In genomic region chr2:74528600-74529356, GRCh38 we compare ENCODE assay signal across 1 cellular context.
TF ChIP-seq lines count a peak whose summit lies in the region.

No MANE protein-coding gene starts in this region.

TF ChIP-seq in HepG2, 621 proteins besides CTCF, POLR2A, EP300 and RAD21 (continued from another document and continues in another):
- TF ChIP-seq, protein P1, sequence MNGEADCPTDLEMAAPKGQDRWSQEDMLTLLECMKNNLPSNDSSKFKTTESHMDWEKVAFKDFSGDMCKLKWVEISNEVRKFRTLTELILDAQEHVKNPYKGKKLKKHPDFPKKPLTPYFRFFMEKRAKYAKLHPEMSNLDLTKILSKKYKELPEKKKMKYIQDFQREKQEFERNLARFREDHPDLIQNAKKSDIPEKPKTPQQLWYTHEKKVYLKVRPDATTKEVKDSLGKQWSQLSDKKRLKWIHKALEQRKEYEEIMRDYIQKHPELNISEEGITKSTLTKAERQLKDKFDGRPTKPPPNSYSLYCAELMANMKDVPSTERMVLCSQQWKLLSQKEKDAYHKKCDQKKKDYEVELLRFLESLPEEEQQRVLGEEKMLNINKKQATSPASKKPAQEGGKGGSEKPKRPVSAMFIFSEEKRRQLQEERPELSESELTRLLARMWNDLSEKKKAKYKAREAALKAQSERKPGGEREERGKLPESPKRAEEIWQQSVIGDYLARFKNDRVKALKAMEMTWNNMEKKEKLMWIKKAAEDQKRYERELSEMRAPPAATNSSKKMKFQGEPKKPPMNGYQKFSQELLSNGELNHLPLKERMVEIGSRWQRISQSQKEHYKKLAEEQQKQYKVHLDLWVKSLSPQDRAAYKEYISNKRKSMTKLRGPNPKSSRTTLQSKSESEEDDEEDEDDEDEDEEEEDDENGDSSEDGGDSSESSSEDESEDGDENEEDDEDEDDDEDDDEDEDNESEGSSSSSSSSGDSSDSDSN (CRISPR knock-in tag; IDR thresholded peaks at IDR 0.05) = no peak
- TF ChIP-seq ZNF547 (CRISPR knock-in tag; IDR thresholded peaks at IDR 0.05) = no peak
- TF ChIP-seq STAT5B (CRISPR knock-in tag; IDR thresholded peaks at IDR 0.05) = no peak
- TF ChIP-seq, protein P2, sequence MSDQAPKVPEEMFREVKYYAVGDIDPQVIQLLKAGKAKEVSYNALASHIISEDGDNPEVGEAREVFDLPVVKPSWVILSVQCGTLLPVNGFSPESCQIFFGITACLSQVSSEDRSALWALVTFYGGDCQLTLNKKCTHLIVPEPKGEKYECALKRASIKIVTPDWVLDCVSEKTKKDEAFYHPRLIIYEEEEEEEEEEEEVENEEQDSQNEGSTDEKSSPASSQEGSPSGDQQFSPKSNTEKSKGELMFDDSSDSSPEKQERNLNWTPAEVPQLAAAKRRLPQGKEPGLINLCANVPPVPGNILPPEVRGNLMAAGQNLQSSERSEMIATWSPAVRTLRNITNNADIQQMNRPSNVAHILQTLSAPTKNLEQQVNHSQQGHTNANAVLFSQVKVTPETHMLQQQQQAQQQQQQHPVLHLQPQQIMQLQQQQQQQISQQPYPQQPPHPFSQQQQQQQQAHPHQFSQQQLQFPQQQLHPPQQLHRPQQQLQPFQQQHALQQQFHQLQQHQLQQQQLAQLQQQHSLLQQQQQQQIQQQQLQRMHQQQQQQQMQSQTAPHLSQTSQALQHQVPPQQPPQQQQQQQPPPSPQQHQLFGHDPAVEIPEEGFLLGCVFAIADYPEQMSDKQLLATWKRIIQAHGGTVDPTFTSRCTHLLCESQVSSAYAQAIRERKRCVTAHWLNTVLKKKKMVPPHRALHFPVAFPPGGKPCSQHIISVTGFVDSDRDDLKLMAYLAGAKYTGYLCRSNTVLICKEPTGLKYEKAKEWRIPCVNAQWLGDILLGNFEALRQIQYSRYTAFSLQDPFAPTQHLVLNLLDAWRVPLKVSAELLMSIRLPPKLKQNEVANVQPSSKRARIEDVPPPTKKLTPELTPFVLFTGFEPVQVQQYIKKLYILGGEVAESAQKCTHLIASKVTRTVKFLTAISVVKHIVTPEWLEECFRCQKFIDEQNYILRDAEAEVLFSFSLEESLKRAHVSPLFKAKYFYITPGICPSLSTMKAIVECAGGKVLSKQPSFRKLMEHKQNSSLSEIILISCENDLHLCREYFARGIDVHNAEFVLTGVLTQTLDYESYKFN (CRISPR knock-in tag; conservative IDR thresholded peaks at IDR 0.05) = no peak
- no peak for TF ChIP-seq MED1 (CRISPR knock-in tag; IDR thresholded peaks at IDR 0.05)
- no peak for TF ChIP-seq ZNF768 (CRISPR knock-in tag; IDR thresholded peaks at IDR 0.05)
- TF ChIP-seq POLR2AphosphoS5 (IDR thresholded peaks at IDR 0.05; ENCODE audit: low read depth, low read length) = no peak
- TF ChIP-seq, protein P3, sequence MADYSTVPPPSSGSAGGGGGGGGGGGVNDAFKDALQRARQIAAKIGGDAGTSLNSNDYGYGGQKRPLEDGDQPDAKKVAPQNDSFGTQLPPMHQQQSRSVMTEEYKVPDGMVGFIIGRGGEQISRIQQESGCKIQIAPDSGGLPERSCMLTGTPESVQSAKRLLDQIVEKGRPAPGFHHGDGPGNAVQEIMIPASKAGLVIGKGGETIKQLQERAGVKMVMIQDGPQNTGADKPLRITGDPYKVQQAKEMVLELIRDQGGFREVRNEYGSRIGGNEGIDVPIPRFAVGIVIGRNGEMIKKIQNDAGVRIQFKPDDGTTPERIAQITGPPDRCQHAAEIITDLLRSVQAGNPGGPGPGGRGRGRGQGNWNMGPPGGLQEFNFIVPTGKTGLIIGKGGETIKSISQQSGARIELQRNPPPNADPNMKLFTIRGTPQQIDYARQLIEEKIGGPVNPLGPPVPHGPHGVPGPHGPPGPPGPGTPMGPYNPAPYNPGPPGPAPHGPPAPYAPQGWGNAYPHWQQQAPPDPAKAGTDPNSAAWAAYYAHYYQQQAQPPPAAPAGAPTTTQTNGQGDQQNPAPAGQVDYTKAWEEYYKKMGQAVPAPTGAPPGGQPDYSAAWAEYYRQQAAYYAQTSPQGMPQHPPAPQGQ (CRISPR knock-in tag; IDR thresholded peaks at IDR 0.05; ENCODE audit: borderline replicate concordance) = no peak
- no peak for TF ChIP-seq TBP (CRISPR knock-in tag; IDR thresholded peaks at IDR 0.05)
- TF ChIP-seq, protein P4, sequence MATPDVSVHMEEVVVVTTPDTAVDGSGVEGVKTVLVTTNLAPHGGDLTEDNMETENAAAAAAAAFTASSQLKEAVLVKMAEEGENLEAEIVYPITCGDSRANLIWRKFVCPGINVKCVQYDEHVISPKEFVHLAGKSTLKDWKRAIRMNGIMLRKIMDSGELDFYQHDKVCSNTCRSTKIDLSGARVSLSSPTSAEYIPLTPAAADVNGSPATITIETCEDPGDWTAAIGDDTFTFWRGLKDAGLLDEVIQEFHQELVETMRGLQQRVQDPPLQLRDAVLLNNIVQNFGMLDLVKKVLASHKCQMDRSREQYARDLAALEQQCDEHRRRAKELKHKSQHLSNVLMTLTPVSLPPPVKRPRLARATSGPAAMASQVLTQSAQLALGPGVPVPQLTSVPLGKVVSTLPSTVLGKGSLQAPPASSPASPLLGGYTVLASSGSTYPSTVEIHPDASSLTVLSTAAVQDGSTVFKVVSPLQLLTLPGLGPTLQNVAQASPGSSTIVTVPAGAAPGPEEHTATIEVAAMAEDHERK (CRISPR knock-in tag; IDR thresholded peaks at IDR 0.05; ENCODE audit: low read depth) = no peak
- TF ChIP-seq EZH2 (conservative IDR thresholded peaks at IDR 0.05; ENCODE audit: low read depth, low read length) = no peak
- TF ChIP-seq CREM (IDR thresholded peaks at IDR 0.05) = no peak; the same call in 1 of the 2 replicates
- TF ChIP-seq CREM (CRISPR knock-in tag; IDR thresholded peaks at IDR 0.05) = no peak
- TF ChIP-seq FOXO1 (CRISPR knock-in tag; IDR thresholded peaks at IDR 0.05) = no peak
- TF ChIP-seq, protein P5, sequence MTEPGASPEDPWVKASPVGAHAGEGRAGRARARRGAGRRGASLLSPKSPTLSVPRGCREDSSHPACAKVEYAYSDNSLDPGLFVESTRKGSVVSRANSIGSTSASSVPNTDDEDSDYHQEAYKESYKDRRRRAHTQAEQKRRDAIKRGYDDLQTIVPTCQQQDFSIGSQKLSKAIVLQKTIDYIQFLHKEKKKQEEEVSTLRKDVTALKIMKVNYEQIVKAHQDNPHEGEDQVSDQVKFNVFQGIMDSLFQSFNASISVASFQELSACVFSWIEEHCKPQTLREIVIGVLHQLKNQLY (CRISPR knock-in tag; IDR thresholded peaks at IDR 0.05) = no peak
- no peak; the same call in 1 of the 2 replicates for TF ChIP-seq ZNF441 (CRISPR knock-in tag; IDR thresholded peaks at IDR 0.05; ENCODE audit: borderline replicate concordance)
- no peak for TF ChIP-seq ZNF124 (CRISPR knock-in tag; IDR thresholded peaks at IDR 0.05)
- peak; percentile 79 for TF ChIP-seq HNF4A (CRISPR knock-in tag; IDR thresholded peaks at IDR 0.05)
- TF ChIP-seq IKZF4 (CRISPR knock-in tag; IDR thresholded peaks at IDR 0.05; ENCODE audit: borderline replicate concordance, low read depth, not compliant biosample characterization) = no peak
- no peak for TF ChIP-seq ZMYM4 (CRISPR knock-in tag; IDR thresholded peaks at IDR 0.05)
- no peak for TF ChIP-seq BRD4 (CRISPR knock-in tag; IDR thresholded peaks at IDR 0.05)
- TF ChIP-seq ZNF337 (CRISPR knock-in tag; IDR thresholded peaks at IDR 0.05; ENCODE audit: borderline replicate concordance, low read depth) = 0 out of 2 replicates have a peak, but pooled peaks have one; percentile 16
- TF ChIP-seq HDAC6 (IDR thresholded peaks at IDR 0.05; ENCODE audit: low read depth, low read length) = no peak
- no peak for TF ChIP-seq CENPBD1 (CRISPR knock-in tag; IDR thresholded peaks at IDR 0.05; ENCODE audit: borderline replicate concordance, low read depth)
- peak; percentile 75; the same call in 1 of the 2 replicates for TF ChIP-seq CENPT (CRISPR knock-in tag; IDR thresholded peaks at IDR 0.05; ENCODE audit: low read depth)
- TF ChIP-seq FOXM1 (CRISPR knock-in tag; IDR thresholded peaks at IDR 0.05) = no peak
- TF ChIP-seq ZNF782 (CRISPR knock-in tag; IDR thresholded peaks at IDR 0.05; ENCODE audit: borderline replicate concordance) = no peak
- TF ChIP-seq ZNF160 (CRISPR knock-in tag; IDR thresholded peaks at IDR 0.05) = no peak
- 0 out of 2 replicates have a peak, but pooled peaks have one; percentile 22 for TF ChIP-seq ZNF83 (CRISPR knock-in tag; IDR thresholded peaks at IDR 0.05; ENCODE audit: borderline replicate concordance)
- no peak for TF ChIP-seq KDM5A (IDR thresholded peaks at IDR 0.05; ENCODE audit: borderline replicate concordance, low read length)
- TF ChIP-seq HNRNPK (IDR thresholded peaks at IDR 0.05; ENCODE audit: low read depth, low read length, poor library complexity, severe bottlenecking) = no peak
- no peak for TF ChIP-seq ZNF333 (CRISPR knock-in tag; IDR thresholded peaks at IDR 0.05; ENCODE audit: borderline replicate concordance)
- no peak for TF ChIP-seq ZNF570 (CRISPR knock-in tag; IDR thresholded peaks at IDR 0.05; ENCODE audit: borderline replicate concordance)
- TF ChIP-seq ZNF800 (CRISPR knock-in tag; IDR thresholded peaks at IDR 0.05) = no peak
- 0 out of 2 replicates have a peak, but pooled peaks have one; percentile 27 for TF ChIP-seq FOXO4 (CRISPR knock-in tag; conservative IDR thresholded peaks at IDR 0.05)
- TF ChIP-seq ZNF703 (CRISPR knock-in tag; IDR thresholded peaks at IDR 0.05; ENCODE audit: borderline replicate concordance) = no peak
- 0 out of 2 replicates have a peak, but pooled peaks have one; percentile 3 for TF ChIP-seq ZSCAN25 (CRISPR knock-in tag; IDR thresholded peaks at IDR 0.05)
- TF ChIP-seq ZFP62 (CRISPR knock-in tag; IDR thresholded peaks at IDR 0.05) = no peak
- TF ChIP-seq SYNCRIP (IDR thresholded peaks at IDR 0.05; ENCODE audit: insufficient read depth, low read depth, low read length) = no peak
- no peak for TF ChIP-seq WIZ (CRISPR knock-in tag; IDR thresholded peaks at IDR 0.05)
- no peak for TF ChIP-seq HCFC1 (IDR thresholded peaks at IDR 0.05; ENCODE audit: low read depth, low read length)
- TF ChIP-seq, protein P6, sequence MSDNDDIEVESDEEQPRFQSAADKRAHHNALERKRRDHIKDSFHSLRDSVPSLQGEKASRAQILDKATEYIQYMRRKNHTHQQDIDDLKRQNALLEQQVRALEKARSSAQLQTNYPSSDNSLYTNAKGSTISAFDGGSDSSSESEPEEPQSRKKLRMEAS (IDR thresholded peaks at IDR 0.05) = peak; percentile 91
- no peak for TF ChIP-seq ZNF281 (CRISPR knock-in tag; IDR thresholded peaks at IDR 0.05; ENCODE audit: borderline replicate concordance)
